ENCODE assay signal across 8 cellular contexts in the genomic region with DNA sequence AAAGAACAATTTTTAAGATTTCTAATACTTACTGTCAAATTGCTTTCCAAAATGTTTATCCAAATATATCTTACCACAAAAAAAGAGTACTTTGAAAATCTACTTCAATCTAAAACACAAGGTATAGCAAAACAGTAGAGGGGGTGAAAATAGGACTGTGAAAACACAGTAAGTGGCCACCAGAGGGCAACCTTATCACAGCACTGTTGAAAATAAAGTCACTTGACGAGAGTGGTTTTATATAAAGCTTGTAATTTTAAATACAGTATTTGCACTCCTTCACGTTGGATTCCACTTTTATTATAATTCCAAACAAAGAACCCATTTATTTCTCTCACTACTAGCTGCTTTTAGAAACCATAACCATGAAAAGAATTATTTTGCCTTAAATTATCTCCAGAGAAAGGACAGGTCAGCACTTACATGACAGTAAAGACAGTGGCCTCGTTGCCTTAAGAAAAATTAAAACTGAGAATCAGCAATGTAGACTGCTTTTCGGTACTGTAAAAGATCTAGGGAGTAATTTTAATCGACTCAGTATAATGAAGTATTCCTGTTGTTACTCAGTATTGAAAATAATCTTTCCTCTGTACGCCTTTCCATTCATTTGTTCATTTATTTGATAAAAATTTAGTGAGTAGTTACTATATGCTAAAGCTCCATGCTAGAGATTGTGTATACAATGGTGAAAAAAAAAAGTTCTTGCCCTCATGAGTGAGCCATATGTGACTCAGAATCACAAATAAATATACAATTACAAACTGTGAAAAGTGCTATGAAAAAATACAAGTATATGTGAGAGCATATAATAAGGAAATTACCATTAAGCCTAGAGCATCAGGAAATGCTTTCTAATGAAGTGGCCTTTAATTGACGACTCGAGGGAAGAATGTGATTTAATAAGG. TPM values are rescaled to one million over a fixed set of nuclear protein-coding genes. Genes with fewer than 3 reads are reported as not detected.
DNase-seq lines count a peak whose midpoint lies in the region; ATAC-seq, FAIRE-seq and TF ChIP-seq lines count a peak whose summit lies in the region.

No MANE protein-coding gene starts in this region.

- no peak; the same call in none of the 2 replicates for TF ChIP-seq CTCF in WTC11 (IDR thresholded peaks at IDR 0.05)
- TF ChIP-seq CTCF in bronchial epithelial cell (IDR thresholded peaks at IDR 0.05; ENCODE audit: insufficient read depth, low read length, severe bottlenecking) = peak; percentile 59
- TF ChIP-seq CTCF in keratinocyte (optimal IDR thresholded peaks at IDR 0.05 in 1 of 3, IDR thresholded peaks at IDR 0.05 in 1 of 3, conservative IDR thresholded peaks at IDR 0.05 in 1 of 3; ENCODE audit: extremely low read depth in 1 of 3, insufficient read depth in 2 of 3, low read length in 3 of 3) = peak; percentile 51 to 73 (median 70)

- peaks cover 12% of the 10 kb centered on the region for H3K4me1 ChIP-seq in keratinocyte (ENCODE audit: control insufficient read depth, extremely low read depth, insufficient read depth, low read length)

- FAIRE-seq in bronchial epithelial cell (lab: Jason Lieb, UNC) = no peak
- FAIRE-seq in keratinocyte (lab: Jason Lieb, UNC) = peak; percentile 36

- peaks cover 8% of the 10 kb centered on the region for H3K4me1 Mint-ChIP-seq in WTC11

- ATAC-seq in WTC11 = peak; percentile 78

- H3K36me3 Mint-ChIP-seq in WTC11 = no peaks in the 10 kb centered on the region

- H3K4me3 Mint-ChIP-seq in WTC11 = no peak overlapping the region

- H3K27me3 Mint-ChIP-seq in WTC11 (ENCODE audit: low read depth) = no peaks in the 10 kb centered on the region

- no peaks in the 10 kb centered on the region for H3K9me3 ChIP-seq in keratinocyte (ENCODE audit: control insufficient read depth, low read depth, low read length)

- POLR2A ChIA-PET in WTC11 (lab: Charles Lee) = no interaction called here

- H3K9me1 ChIP-seq in keratinocyte (ENCODE audit: control insufficient read depth, extremely low read depth, insufficient read depth, low read length) = no peaks in the 10 kb centered on the region

- H4K20me1 ChIP-seq in keratinocyte (ENCODE audit: control insufficient read depth, extremely low read depth, insufficient read depth, low read length) = no peaks in the 10 kb centered on the region

- no peaks in the 10 kb centered on the region for H3K9me3 Mint-ChIP-seq in WTC11

- DNase-seq in DMS 273 (lab: John Stamatoyannopoulos, UW; ENCODE audit: unreplicated experiment) (peak; percentile 75), HCEC 1CT (peak; percentile 61), NCI-H2171 (lab: John Stamatoyannopoulos, UW) (peak; percentile 56), WTC11 (ENCODE audit: low spot score) (peak; percentile 51), bronchial epithelial cell (ENCODE audit: low read depth) (peak; percentile 70), keratinocyte (ENCODE audit: low read depth, low spot score) (no peak), OCI-M2 (lab: John Stamatoyannopoulos, UW; ENCODE audit: unreplicated experiment) (no peak)
- peak; percentile 55 for DNase-seq in stimulated activated CD4-positive, alpha-beta T cell treated with anti-CD3 and anti-CD28 coated beads, Interleukin-1b, Interleukin-23, amount 100 ng/mL, for 48 hours

- no peak overlapping the region for H2AFZ ChIP-seq in keratinocyte (ENCODE audit: control insufficient read depth, low read length)

- H3K36me3 ChIP-seq in bronchial epithelial cell (ENCODE audit: control insufficient read depth, insufficient read depth, low read length) (peaks cover under 1% of the 10 kb centered on the region), keratinocyte (ENCODE audit: control insufficient read depth in 2 of 2, extremely low read depth in 1 of 2, insufficient read depth in 2 of 2, low read length in 2 of 2) (no peaks in the 10 kb centered on the region)

- H3K27me3 ChIP-seq in bronchial epithelial cell (ENCODE audit: control insufficient read depth, insufficient read depth, low read length) = no peaks in the 10 kb centered on the region
- no peaks in the 10 kb centered on the region for H3K27me3 ChIP-seq in keratinocyte (ENCODE audit: control insufficient read depth, extremely low read depth, insufficient read depth, low read length)

- no peak overlapping the region for H3K4me2 ChIP-seq in keratinocyte (ENCODE audit: control insufficient read depth, extremely low read depth, insufficient read depth, low read depth, low read length)

- H3K4me3 ChIP-seq in bronchial epithelial cell (ENCODE audit: low read depth, low read length) (no peak overlapping the region), keratinocyte (ENCODE audit: control insufficient read depth in 2 of 3, extremely low read depth in 1 of 3, insufficient read depth in 2 of 3, low read depth in 1 of 3, low read length in 3 of 3) (no peak overlapping the region)

- no peak overlapping the region for H3K27ac ChIP-seq in keratinocyte (ENCODE audit: control insufficient read depth, insufficient read depth, low read length)

- H3K9ac ChIP-seq in keratinocyte (ENCODE audit: control insufficient read depth, extremely low read depth, insufficient read depth, low read length) = no peak overlapping the region

- CTCF ChIA-PET in WTC11 (lab: Charles Lee) = interaction anchor here (0.6 to 1.4 kb wide), 15 partner anchors 8 to 435 kb away, joined by 3 to 6 read pairs (median 4); a partner anchor contains a TSS

- dilution Hi-C loops in keratinocyte (cut with MboI; ENCODE audit: extremely low pct_ligation_motif_present, low sequenced_read_pairs) = no loop called here

- no peak overlapping the region for H3K27ac Mint-ChIP-seq in WTC11

- no peaks in the 10 kb centered on the region for H3K79me2 ChIP-seq in keratinocyte (ENCODE audit: control insufficient read depth, insufficient read depth, low read length)

TF ChIP-seq in WTC11, 78 proteins besides CTCF, POLR2A, EP300 and RAD21 (continues in another document):
- TF ChIP-seq, protein P1, sequence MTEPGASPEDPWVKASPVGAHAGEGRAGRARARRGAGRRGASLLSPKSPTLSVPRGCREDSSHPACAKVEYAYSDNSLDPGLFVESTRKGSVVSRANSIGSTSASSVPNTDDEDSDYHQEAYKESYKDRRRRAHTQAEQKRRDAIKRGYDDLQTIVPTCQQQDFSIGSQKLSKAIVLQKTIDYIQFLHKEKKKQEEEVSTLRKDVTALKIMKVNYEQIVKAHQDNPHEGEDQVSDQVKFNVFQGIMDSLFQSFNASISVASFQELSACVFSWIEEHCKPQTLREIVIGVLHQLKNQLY (CRISPR knock-in tag; IDR thresholded peaks at IDR 0.05) = no peak
- TF ChIP-seq, protein P2, sequence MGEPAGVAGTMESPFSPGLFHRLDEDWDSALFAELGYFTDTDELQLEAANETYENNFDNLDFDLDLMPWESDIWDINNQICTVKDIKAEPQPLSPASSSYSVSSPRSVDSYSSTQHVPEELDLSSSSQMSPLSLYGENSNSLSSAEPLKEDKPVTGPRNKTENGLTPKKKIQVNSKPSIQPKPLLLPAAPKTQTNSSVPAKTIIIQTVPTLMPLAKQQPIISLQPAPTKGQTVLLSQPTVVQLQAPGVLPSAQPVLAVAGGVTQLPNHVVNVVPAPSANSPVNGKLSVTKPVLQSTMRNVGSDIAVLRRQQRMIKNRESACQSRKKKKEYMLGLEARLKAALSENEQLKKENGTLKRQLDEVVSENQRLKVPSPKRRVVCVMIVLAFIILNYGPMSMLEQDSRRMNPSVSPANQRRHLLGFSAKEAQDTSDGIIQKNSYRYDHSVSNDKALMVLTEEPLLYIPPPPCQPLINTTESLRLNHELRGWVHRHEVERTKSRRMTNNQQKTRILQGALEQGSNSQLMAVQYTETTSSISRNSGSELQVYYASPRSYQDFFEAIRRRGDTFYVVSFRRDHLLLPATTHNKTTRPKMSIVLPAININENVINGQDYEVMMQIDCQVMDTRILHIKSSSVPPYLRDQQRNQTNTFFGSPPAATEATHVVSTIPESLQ (CRISPR knock-in tag; IDR thresholded peaks at IDR 0.05) = no peak
- TF ChIP-seq, protein P3, sequence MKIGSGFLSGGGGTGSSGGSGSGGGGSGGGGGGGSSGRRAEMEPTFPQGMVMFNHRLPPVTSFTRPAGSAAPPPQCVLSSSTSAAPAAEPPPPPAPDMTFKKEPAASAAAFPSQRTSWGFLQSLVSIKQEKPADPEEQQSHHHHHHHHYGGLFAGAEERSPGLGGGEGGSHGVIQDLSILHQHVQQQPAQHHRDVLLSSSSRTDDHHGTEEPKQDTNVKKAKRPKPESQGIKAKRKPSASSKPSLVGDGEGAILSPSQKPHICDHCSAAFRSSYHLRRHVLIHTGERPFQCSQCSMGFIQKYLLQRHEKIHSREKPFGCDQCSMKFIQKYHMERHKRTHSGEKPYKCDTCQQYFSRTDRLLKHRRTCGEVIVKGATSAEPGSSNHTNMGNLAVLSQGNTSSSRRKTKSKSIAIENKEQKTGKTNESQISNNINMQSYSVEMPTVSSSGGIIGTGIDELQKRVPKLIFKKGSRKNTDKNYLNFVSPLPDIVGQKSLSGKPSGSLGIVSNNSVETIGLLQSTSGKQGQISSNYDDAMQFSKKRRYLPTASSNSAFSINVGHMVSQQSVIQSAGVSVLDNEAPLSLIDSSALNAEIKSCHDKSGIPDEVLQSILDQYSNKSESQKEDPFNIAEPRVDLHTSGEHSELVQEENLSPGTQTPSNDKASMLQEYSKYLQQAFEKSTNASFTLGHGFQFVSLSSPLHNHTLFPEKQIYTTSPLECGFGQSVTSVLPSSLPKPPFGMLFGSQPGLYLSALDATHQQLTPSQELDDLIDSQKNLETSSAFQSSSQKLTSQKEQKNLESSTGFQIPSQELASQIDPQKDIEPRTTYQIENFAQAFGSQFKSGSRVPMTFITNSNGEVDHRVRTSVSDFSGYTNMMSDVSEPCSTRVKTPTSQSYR (CRISPR knock-in tag; IDR thresholded peaks at IDR 0.05) = no peak
- no peak for TF ChIP-seq SMAD3 (CRISPR knock-in tag; IDR thresholded peaks at IDR 0.05; ENCODE audit: borderline replicate concordance)
- no peak for TF ChIP-seq SMAD4 (CRISPR knock-in tag; IDR thresholded peaks at IDR 0.05)
- TF ChIP-seq, protein P4, sequence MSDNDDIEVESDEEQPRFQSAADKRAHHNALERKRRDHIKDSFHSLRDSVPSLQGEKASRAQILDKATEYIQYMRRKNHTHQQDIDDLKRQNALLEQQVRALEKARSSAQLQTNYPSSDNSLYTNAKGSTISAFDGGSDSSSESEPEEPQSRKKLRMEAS (CRISPR knock-in tag; IDR thresholded peaks at IDR 0.05) = no peak

RNA-seq across cellular contexts. Expression of a gene that starts 40.0 kb away (rescaled TPM):
- total RNA-seq in WTC11 (2021) (43.1 to 49.1 TPM (median 48.3 TPM) in 3 replicates), bronchial epithelial cell (16.8 and 30.2 TPM in 2 replicates)
- polyA plus RNA-seq in keratinocyte = 22.4 to 28.5 TPM (median 23.5 TPM) in 3 replicates
- polyA plus RNA-seq in keratinocyte (2011; ENCODE audit: low read depth) = 27.5 TPM
- polyA plus RNA-seq in keratinocyte (2011; cell fraction: cytosol; rRNA removed) = 20.1 and 20.3 TPM in 2 replicates
- 59.2 and 60.4 TPM in 2 replicates for polyA plus RNA-seq in keratinocyte (2011; cell fraction: nucleus; rRNA removed)
- polyA plus RNA-seq in keratinocyte (2012; ENCODE audit: low replicate concordance) = 13.5 and 24.7 TPM in 2 replicates
- polyA minus RNA-seq in keratinocyte = 24.5 to 49.3 TPM (median 32.8 TPM) in 3 replicates
- polyA minus RNA-seq in keratinocyte (2011; cell fraction: cytosol; rRNA and poly(A)+ RNA removed) = 14.6 TPM
- polyA minus RNA-seq in keratinocyte (2011; cell fraction: nucleus; rRNA and poly(A)+ RNA removed) = 40.6 and 70.7 TPM in 2 replicates

Comparison
In these comparisons a context has a peak if more than half of its experiments do, and no peak if none do; other contexts are left out.
1. DNase-seq: peak in DMS 273 (single experiment), HCEC 1CT (single experiment), NCI-H2171 (single experiment), WTC11 (single experiment), bronchial epithelial cell (single experiment) and stimulated activated CD4-positive, alpha-beta T cell treated with anti-CD3 and anti-CD28 coated beads, Interleukin-1b, Interleukin-23, amount 100 ng/mL, for 48 hours (single experiment); none in keratinocyte (single experiment) and OCI-M2 (single experiment).